ENCODE assay signal across 1 cellular context in genomic region chr12:11716794-11717532, GRCh38.
TF ChIP-seq lines count a peak whose summit lies in the region.

No MANE protein-coding gene starts in this region.

TF ChIP-seq in K562, 482 proteins besides CTCF, POLR2A, EP300 and RAD21 (continued from another document):
- TF ChIP-seq THRA (IDR thresholded peaks at IDR 0.05) (no peak), HMGXB4 (CRISPR knock-in tag; IDR thresholded peaks at IDR 0.05) (no peak)
- TF ChIP-seq, protein P1, sequence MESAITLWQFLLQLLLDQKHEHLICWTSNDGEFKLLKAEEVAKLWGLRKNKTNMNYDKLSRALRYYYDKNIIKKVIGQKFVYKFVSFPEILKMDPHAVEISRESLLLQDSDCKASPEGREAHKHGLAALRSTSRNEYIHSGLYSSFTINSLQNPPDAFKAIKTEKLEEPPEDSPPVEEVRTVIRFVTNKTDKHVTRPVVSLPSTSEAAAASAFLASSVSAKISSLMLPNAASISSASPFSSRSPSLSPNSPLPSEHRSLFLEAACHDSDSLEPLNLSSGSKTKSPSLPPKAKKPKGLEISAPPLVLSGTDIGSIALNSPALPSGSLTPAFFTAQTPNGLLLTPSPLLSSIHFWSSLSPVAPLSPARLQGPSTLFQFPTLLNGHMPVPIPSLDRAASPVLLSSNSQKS (CRISPR knock-in tag; IDR thresholded peaks at IDR 0.05): no peak
- TF ChIP-seq, protein P2, sequence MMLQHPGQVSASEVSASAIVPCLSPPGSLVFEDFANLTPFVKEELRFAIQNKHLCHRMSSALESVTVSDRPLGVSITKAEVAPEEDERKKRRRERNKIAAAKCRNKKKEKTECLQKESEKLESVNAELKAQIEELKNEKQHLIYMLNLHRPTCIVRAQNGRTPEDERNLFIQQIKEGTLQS (IDR thresholded peaks at IDR 0.05): peak; percentile 30; the same call in 1 of the 2 replicates
- TF ChIP-seq, protein P2 (CRISPR knock-in tag; conservative IDR thresholded peaks at IDR 0.05): no peak
